Comparison of ENCODE assay signal across 7 cellular contexts in the genomic region with DNA sequence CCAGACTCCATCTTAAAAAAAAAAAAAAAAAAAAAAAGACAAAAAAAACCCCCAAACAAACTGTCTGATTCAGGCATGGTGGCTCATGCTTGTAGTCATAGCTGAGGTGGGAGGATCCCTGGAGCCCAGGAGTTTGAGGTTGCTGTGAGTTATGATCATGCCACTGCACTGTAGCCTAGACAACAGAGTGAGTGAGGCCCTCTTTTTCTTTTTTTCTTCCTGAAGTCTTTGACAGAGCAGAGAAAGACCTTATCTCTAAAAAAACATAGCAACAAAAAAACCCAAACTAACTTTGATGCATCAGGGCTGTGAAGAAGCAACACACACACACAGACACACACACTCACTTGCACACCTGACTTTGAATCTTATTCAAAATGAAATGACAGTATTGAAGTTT. TPM values are rescaled to one million over a fixed set of nuclear protein-coding genes. Genes with fewer than 3 reads are reported as not detected.
DNase-seq lines count a peak whose midpoint lies in the region; ATAC-seq, FAIRE-seq and TF ChIP-seq lines count a peak whose summit lies in the region.

No MANE protein-coding gene starts in this region.

- no peak overlapping the region for H3K4me3 Mint-ChIP-seq in stimulated activated naive B cell treated with anti-CD40 and anti-IgM and Interleukin-4, amounts not matched to agents 10 μg/mL and 1 μg/mL and 100 μg/mL, for 72 hours

- peaks cover 18 to 50% of the 10 kb centered on the region in 2 donors for H3K4me1 Mint-ChIP-seq in stimulated activated naive B cell treated with anti-CD40 and anti-IgM and Interleukin-4, amounts not matched to agents 10 μg/mL and 1 μg/mL and 100 μg/mL, for 72 hours

- no peaks in the 10 kb centered on the region for H3K27me3 ChIP-seq in H1 (replicated peaks in 1 of 4; ENCODE audit: control insufficient read depth in 3 of 4, extremely low read depth in 1 of 4, insufficient read depth in 3 of 4, low read length in 3 of 4)

- peaks cover 4 to 9% (median 8%) of the 10 kb centered on the region in 4 experiments; a peak in 5 of 7 replicates for H3K4me1 ChIP-seq in H1 (replicated peaks in 1 of 4; ENCODE audit: control insufficient read depth in 3 of 4, insufficient read depth in 4 of 4, low read length in 3 of 4)

- no peak overlapping the region for H2AFZ ChIP-seq in H1 (ENCODE audit: low read length)

- TF ChIP-seq CTCF in H1 (IDR thresholded peaks at IDR 0.05; ENCODE audit: control extremely low read depth in 1 of 3, insufficient read depth in 1 of 3, low read depth in 1 of 3, low read length in 3 of 3): no peak

- H3K23ac ChIP-seq in H1 (ENCODE audit: insufficient read length): no peak overlapping the region

- no peak for TF ChIP-seq RAD21 in H1 (IDR thresholded peaks at IDR 0.05 in 1 of 2, conservative IDR thresholded peaks at IDR 0.05 in 1 of 2; ENCODE audit: low read depth in 2 of 2, low read length in 2 of 2)

- H3K23me2 ChIP-seq in H1 (ENCODE audit: low read depth, low read length): no peaks in the 10 kb centered on the region

- H4K5ac ChIP-seq in H1 (ENCODE audit: insufficient read length, low read depth, low read length): no peak overlapping the region

- H3K36me3 Mint-ChIP-seq in stimulated activated naive B cell treated with anti-CD40 and anti-IgM and Interleukin-4, amounts not matched to agents 10 μg/mL and 1 μg/mL and 100 μg/mL, for 72 hours: no peaks in the 10 kb centered on the region

- H2AK5ac ChIP-seq in H1 (ENCODE audit: low read depth, low read length): no peak overlapping the region

- no peak overlapping the region for H3K56ac ChIP-seq in H1 (replicated peaks; ENCODE audit: insufficient read length, low read depth, low read length)

- peak; percentile 43 for ATAC-seq in HG03280 (IDR thresholded peaks at IDR 0.05; ENCODE audit: unreplicated experiment)
- peak; percentile 73 to 84 for ATAC-seq in stimulated activated naive B cell treated with anti-CD40 and anti-IgM and Interleukin-4, amounts not matched to agents 10 μg/mL and 1 μg/mL and 100 μg/mL, for 72 hours (replicated peaks)
- no peak for ATAC-seq in HG03442 (IDR thresholded peaks at IDR 0.05; ENCODE audit: unreplicated experiment)
- ATAC-seq in HG03196 (IDR thresholded peaks at IDR 0.05; ENCODE audit: unreplicated experiment): no peak
- ATAC-seq in GM21528 (IDR thresholded peaks at IDR 0.05; ENCODE audit: low FRiP score, unreplicated experiment): no peak

- H3K9ac ChIP-seq in H1 (replicated peaks in 1 of 4; ENCODE audit: extremely low read depth in 1 of 4, low read depth in 3 of 4, low read length in 3 of 4): no peak overlapping the region

- H2BK5ac ChIP-seq in H1 (ENCODE audit: low read depth, low read length): no peak overlapping the region

- no peaks in the 10 kb centered on the region for H3K79me2 ChIP-seq in H1 (ENCODE audit: control insufficient read depth in 1 of 2, insufficient read depth in 2 of 2, low read length in 2 of 2)

- peak overlapping the region; percentile 25 for H3K27ac Mint-ChIP-seq in stimulated activated naive B cell treated with anti-CD40 and anti-IgM and Interleukin-4, amounts not matched to agents 10 μg/mL and 1 μg/mL and 100 μg/mL, for 72 hours

- no peak overlapping the region for H3K27ac ChIP-seq in H1 (ENCODE audit: low read depth, low read length)

- H3K14ac ChIP-seq in H1 (ENCODE audit: insufficient read length): no peak overlapping the region

- no peak overlapping the region for H2BK120ac ChIP-seq in H1 (replicated peaks; ENCODE audit: low read depth, low read length)

- POLR2A ChIA-PET in H1 (lab: Charles Lee; ENCODE audit: partially characterized antibody): no interaction called here

- H3K4me3 ChIP-seq in H1 (ENCODE audit: extremely low read depth in 1 of 4, insufficient read depth in 2 of 4, low read depth in 3 of 4, low read length in 4 of 4): no peak overlapping the region

- FAIRE-seq in H1 (lab: Jason Lieb, UNC): no peak

- H3K27me3 Mint-ChIP-seq in stimulated activated naive B cell treated with anti-CD40 and anti-IgM and Interleukin-4, amounts not matched to agents 10 μg/mL and 1 μg/mL and 100 μg/mL, for 72 hours: no peaks in the 10 kb centered on the region

- H3K79me1 ChIP-seq in H1 (ENCODE audit: low read depth, low read length): no peaks in the 10 kb centered on the region

- H4K8ac ChIP-seq in H1 (ENCODE audit: extremely low read depth, insufficient read depth, low read length): no peak overlapping the region

- peak; percentile 20 to 52 for DNase-seq in activated CD4-positive, alpha-beta T cell treated with anti-CD3 and anti-CD28 coated beads for 24 hours (ENCODE audit: low read depth in 2 of 2)
- DNase-seq in H1 (ENCODE audit: low read depth in 1 of 2, low spot score in 2 of 2): no peak
- DNase-seq in stimulated activated naive B cell treated with anti-CD40 and anti-IgM and Interleukin-4, amounts not matched to agents 10 μg/mL and 1 μg/mL and 100 μg/mL, for 72 hours: no peak

- CTCF ChIA-PET in H1 (lab: Charles Lee; ENCODE audit: partially characterized antibody): interaction anchor here (0.7 kb wide), 1 partner anchor 54 kb away, joined by 3 read pairs; no protein-coding TSS in a partner anchor

- no peak overlapping the region for H2BK12ac ChIP-seq in H1 (ENCODE audit: low read depth, low read length)

- no peak overlapping the region for H3K4ac ChIP-seq in H1 (replicated peaks; ENCODE audit: insufficient read length, low read depth, low read length)

- H2BK15ac ChIP-seq in H1 (ENCODE audit: low read length): peak overlapping the region; percentile 84; the same call in 1 of the 2 replicates

- no peaks in the 10 kb centered on the region for H3K9me3 ChIP-seq in H1 (ENCODE audit: insufficient read depth in 2 of 2, low read depth in 1 of 2, low read length in 1 of 2)

- no peak overlapping the region for H2BK20ac ChIP-seq in H1 (ENCODE audit: low read length)

- TF ChIP-seq EP300 in H1 (IDR thresholded peaks at IDR 0.05; ENCODE audit: borderline replicate concordance in 1 of 2, low read depth in 2 of 2, low read length in 2 of 2): no peak

- H3K4me2 ChIP-seq in H1 (ENCODE audit: insufficient read depth in 1 of 2, low read depth in 2 of 2, low read length in 2 of 2): no peak overlapping the region

- no peaks in the 10 kb centered on the region for H3K9me3 Mint-ChIP-seq in stimulated activated naive B cell treated with anti-CD40 and anti-IgM and Interleukin-4, amounts not matched to agents 10 μg/mL and 1 μg/mL and 100 μg/mL, for 72 hours

- no peak for TF ChIP-seq POLR2A in H1 (IDR thresholded peaks at IDR 0.05; ENCODE audit: control extremely low read depth in 1 of 2, low read depth in 2 of 2, low read length in 2 of 2)

- no peaks in the 10 kb centered on the region for H4K20me1 ChIP-seq in H1 (replicated peaks in 1 of 2; ENCODE audit: control insufficient read depth in 1 of 2, insufficient read depth in 2 of 2, low read length in 2 of 2)

- no peak overlapping the region for H3K18ac ChIP-seq in H1 (ENCODE audit: extremely low read depth, low read length)

- H3K36me3 ChIP-seq in H1 (ENCODE audit: control insufficient read depth in 2 of 4, insufficient read depth in 4 of 4, low read length in 3 of 4): no peaks in the 10 kb centered on the region

- no peak overlapping the region for H4K91ac ChIP-seq in H1 (replicated peaks; ENCODE audit: insufficient read length, low read length)

TF ChIP-seq in H1, 55 proteins besides CTCF, POLR2A, EP300 and RAD21:
- TF ChIP-seq TAF7 (optimal IDR thresholded peaks at IDR 0.05; ENCODE audit: borderline replicate concordance, low read depth, low read length) (no peak), KDM4A (IDR thresholded peaks at IDR 0.05; ENCODE audit: low read depth, low read length, severe bottlenecking) (no peak), ASH2L (IDR thresholded peaks at IDR 0.05; ENCODE audit: low read length) (no peak), YY1 (IDR thresholded peaks at IDR 0.05; ENCODE audit: low read depth, low read length) (no peak), SIX5 (IDR thresholded peaks at IDR 0.05; ENCODE audit: low read depth, low read length) (no peak), TCF12 (IDR thresholded peaks at IDR 0.05; ENCODE audit: low read depth, low read length) (no peak), EGR1 (IDR thresholded peaks at IDR 0.05; ENCODE audit: borderline replicate concordance, low read depth, low read length) (no peak)
- TF ChIP-seq, protein P1, sequence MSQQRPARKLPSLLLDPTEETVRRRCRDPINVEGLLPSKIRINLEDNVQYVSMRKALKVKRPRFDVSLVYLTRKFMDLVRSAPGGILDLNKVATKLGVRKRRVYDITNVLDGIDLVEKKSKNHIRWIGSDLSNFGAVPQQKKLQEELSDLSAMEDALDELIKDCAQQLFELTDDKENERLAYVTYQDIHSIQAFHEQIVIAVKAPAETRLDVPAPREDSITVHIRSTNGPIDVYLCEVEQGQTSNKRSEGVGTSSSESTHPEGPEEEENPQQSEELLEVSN (IDR thresholded peaks at IDR 0.05): no peak
TF ChIP-seq in H1: peak in this region for 0.

RNA-seq across cellular contexts. Expression of a gene that starts 7.7 kb away (rescaled TPM):
- 7.1 and 7.5 TPM in 2 replicates for total RNA-seq in H1 (2021; fragmentation: NEBNext Ultra II Directional; extraction: Animal tissue kit (Norgen Biotek cat#: 25700))
- polyA plus RNA-seq in H1 (2011; rRNA removed): 10.1 and 13.8 TPM in 2 replicates
- 19.1 TPM for polyA plus RNA-seq in H1 (2011; cell fraction: cytosol; rRNA removed)
- 3.0 TPM for polyA plus RNA-seq in H1 (2011; cell fraction: nucleus; rRNA removed)
- 9.2 to 13.0 TPM (median 10.2 TPM) in 4 replicates for polyA plus RNA-seq in H1 (2012, experiment 1 of 2)
- 1.6 TPM for polyA plus RNA-seq in H1 (2012, experiment 2 of 2)
- polyA plus RNA-seq in H1 (2013, experiment 1 of 2): 6.8 TPM
- polyA plus RNA-seq in H1 (2013, experiment 2 of 2): 7.9 TPM
- polyA minus RNA-seq in H1 (2011; rRNA and poly(A)+ RNA removed): 9.4 and 9.6 TPM in 2 replicates
- polyA minus RNA-seq in H1 (2011; cell fraction: cytosol; rRNA and poly(A)+ RNA removed): 5.7 TPM
- polyA minus RNA-seq in H1 (2011; cell fraction: nucleus; rRNA and poly(A)+ RNA removed): 6.2 TPM

Comparison
In these comparisons a context has a peak if more than half of its experiments do, and no peak if none do; other contexts are left out.
1. ATAC-seq: peak in HG03280 (single experiment) and stimulated activated naive B cell treated with anti-CD40 and anti-IgM and Interleukin-4, amounts not matched to agents 10 μg/mL and 1 μg/mL and 100 μg/mL, for 72 hours (2 of 2); none in HG03442 (single experiment), HG03196 (single experiment) and GM21528 (single experiment).
2. DNase-seq: peak in activated CD4-positive, alpha-beta T cell treated with anti-CD3 and anti-CD28 coated beads for 24 hours (2 of 2); none in H1 (0 of 2) and stimulated activated naive B cell treated with anti-CD40 and anti-IgM and Interleukin-4, amounts not matched to agents 10 μg/mL and 1 μg/mL and 100 μg/mL, for 72 hours (single experiment).